In the genomic region with DNA sequence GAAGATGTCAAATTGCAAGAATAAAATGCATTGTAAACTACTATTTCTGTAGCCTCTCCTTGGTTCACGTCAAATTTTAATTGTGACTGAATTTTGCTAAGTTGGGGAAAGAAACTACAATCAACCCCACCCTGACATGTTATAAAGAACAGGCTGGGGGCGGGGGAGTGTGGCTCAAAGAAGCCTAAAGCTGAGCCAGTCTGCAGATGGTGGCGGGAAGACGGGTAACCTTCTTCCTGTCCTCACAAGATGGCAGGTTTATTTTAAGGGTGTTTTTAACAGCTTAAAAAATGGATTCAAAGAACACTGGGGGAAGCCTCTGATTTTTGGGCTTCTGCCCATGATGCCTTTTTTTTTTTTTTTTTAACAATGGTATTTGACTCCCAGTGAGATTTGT, we compare ENCODE assay signal across 18 cellular contexts.
DNase-seq lines count a peak whose midpoint lies in the region; ATAC-seq and TF ChIP-seq lines count a peak whose summit lies in the region.
"Had no signal": no experiment of that assay in that cellular context is flagged by ENCODE, and none has a peak within 500 bp of the region (broad histone marks: within the 10 kb centered on the region; RNA-seq: fewer than 3 reads in every experiment).

No MANE protein-coding gene starts in this region.

- no peaks in the 10 kb centered on the region for H3K9me3 Mint-ChIP-seq in activated CD4-positive, alpha-beta T cell treated with anti-CD3 and anti-CD28 coated beads for 36 hours (ENCODE audit: low read depth)
- H3K9me3 Mint-ChIP-seq in CD4-positive, alpha-beta memory T cell, result no peaks in the 10 kb centered on the region
- peaks cover 0 to 6% (median 0%) of the 10 kb centered on the region in 11 donors for H3K9me3 Mint-ChIP-seq in naive thymus-derived CD4-positive, alpha-beta T cell

- no peaks in the 10 kb centered on the region for H3K36me3 ChIP-seq in CD4-positive, alpha-beta memory T cell (ENCODE audit: insufficient read depth, low read length)
- no peaks in the 10 kb centered on the region for H3K36me3 ChIP-seq in SU-DHL-6 (ENCODE audit: low read length)
- H3K36me3 ChIP-seq in naive thymus-derived CD4-positive, alpha-beta T cell (ENCODE audit: control insufficient read depth in 2 of 3, insufficient read depth in 3 of 3, low read length in 3 of 3), result no peaks in the 10 kb centered on the region
- H3K36me3 ChIP-seq: esophagus muscularis mucosa, pancreas, tibial nerve had no signal

- DNase-seq in activated CD4-positive, alpha-beta T cell treated with anti-CD3 and anti-CD28 coated beads for 36 hours, result peak; percentile 36
- DNase-seq in activated CD4-positive, alpha-beta T cell treated with anti-CD3 and anti-CD28 coated beads for 1 hour, result no peak
- peak in 1 of 5 donors; percentile 13 for DNase-seq in CD4-positive, alpha-beta memory T cell
- DNase-seq in naive thymus-derived CD4-positive, alpha-beta T cell, result peak in 7 of 9 donors; percentile 29 to 61 (median 42)
- no peak for DNase-seq in NAMALWA (ENCODE audit: low spot score)
- DNase-seq: DMS53; Kasumi-1; NCI-H1436 treated with DMSO at 0.1 percent for 48 hours; pancreas; stimulated activated CD4-positive, alpha-beta T cell treated with anti-CD3 and anti-CD28 coated beads, Interleukin-2, amount 100 ng/mL, for 48 hours had no signal

- no peaks in the 10 kb centered on the region for H4K20me1 ChIP-seq in SU-DHL-6 (ENCODE audit: low read depth, low read length)

- peaks cover 17% of the 10 kb centered on the region for H3K4me1 Mint-ChIP-seq in activated CD4-positive, alpha-beta T cell treated with anti-CD3 and anti-CD28 coated beads for 36 hours
- H3K4me1 Mint-ChIP-seq in CD4-positive, alpha-beta memory T cell, result peaks cover 7 to 13% (median 9%) of the 10 kb centered on the region in 4 donors
- peaks cover 16 to 51% (median 34%) of the 10 kb centered on the region in 7 donors for H3K4me1 Mint-ChIP-seq in naive thymus-derived CD4-positive, alpha-beta T cell

- peaks cover 9% of the 10 kb centered on the region for H3K4me1 ChIP-seq in CD4-positive, alpha-beta memory T cell (ENCODE audit: insufficient read depth, low read length)
- H3K4me1 ChIP-seq in naive thymus-derived CD4-positive, alpha-beta T cell (ENCODE audit: control insufficient read depth in 2 of 2, insufficient read depth in 2 of 2, low read length in 2 of 2), result peaks cover 0 to 12% of the 10 kb centered on the region in 2 donors
- H3K4me1 ChIP-seq: esophagus muscularis mucosa, pancreas, tibial nerve had no signal

- peak overlapping the region; percentile 27 for H3K27ac Mint-ChIP-seq in activated CD4-positive, alpha-beta T cell treated with anti-CD3 and anti-CD28 coated beads for 36 hours
- peak overlapping the region in 4 of 7 donors; percentile 10 to 48 (median 40) for H3K27ac Mint-ChIP-seq in CD4-positive, alpha-beta memory T cell
- peak overlapping the region in 8 of 9 donors; percentile 25 to 92 (median 80) for H3K27ac Mint-ChIP-seq in naive thymus-derived CD4-positive, alpha-beta T cell

- CTCF ChIA-PET in activated CD4-positive, alpha-beta T cell treated with anti-CD3 and anti-CD28 coated beads for 36 hours (lab: Charles Lee), result interaction anchor here (0.5 to 1.1 kb wide), 8 partner anchors 12 to 820 kb away, joined by 3 to 5 read pairs (median 3); no protein-coding TSS in a partner anchor
- CTCF ChIA-PET in CD4-positive, alpha-beta memory T cell (lab: Charles Lee; ENCODE audit: partially characterized antibody), result interaction anchor here (0.8 to 1.5 kb wide), 3 partner anchors 52 to 97 kb away, joined by 3 to 7 read pairs (median 6); no protein-coding TSS in a partner anchor
- CTCF ChIA-PET in naive thymus-derived CD4-positive, alpha-beta T cell (lab: Charles Lee), result interaction anchor here (0.9 to 1.3 kb wide), 3 partner anchors 12 to 97 kb away, joined by 3 to 4 read pairs (median 3); no protein-coding TSS in a partner anchor

- no peak overlapping the region for H3K4me3 ChIP-seq in CD4-positive, alpha-beta memory T cell (ENCODE audit: low read length in 2 of 2)
- no peak overlapping the region for H3K4me3 ChIP-seq in SU-DHL-6 (ENCODE audit: insufficient read depth, low read length, poor library complexity, severe bottlenecking)
- no peak overlapping the region for H3K4me3 ChIP-seq in naive thymus-derived CD4-positive, alpha-beta T cell (ENCODE audit: low read length)
- H3K4me3 ChIP-seq: esophagus muscularis mucosa, pancreas, tibial nerve had no signal

- no peaks in the 10 kb centered on the region for H3K36me3 Mint-ChIP-seq in activated CD4-positive, alpha-beta T cell treated with anti-CD3 and anti-CD28 coated beads for 36 hours (ENCODE audit: low read depth)
- no peaks in the 10 kb centered on the region for H3K36me3 Mint-ChIP-seq in CD4-positive, alpha-beta memory T cell
- no peaks in the 10 kb centered on the region for H3K36me3 Mint-ChIP-seq in naive thymus-derived CD4-positive, alpha-beta T cell

- H3K9me3 ChIP-seq in CD4-positive, alpha-beta memory T cell (ENCODE audit: control insufficient read depth in 1 of 2, low read length in 2 of 2), result no peaks in the 10 kb centered on the region
- no peaks in the 10 kb centered on the region for H3K9me3 ChIP-seq in SU-DHL-6 (ENCODE audit: insufficient read depth, low read length)
- H3K9me3 ChIP-seq in naive thymus-derived CD4-positive, alpha-beta T cell (ENCODE audit: control insufficient read depth in 2 of 3, low read length in 3 of 3), result no peaks in the 10 kb centered on the region
- H3K9me3 ChIP-seq: esophagus muscularis mucosa, pancreas, tibial nerve had no signal

- peak overlapping the region; percentile 10 for H2AFZ ChIP-seq in SU-DHL-6 (ENCODE audit: low read depth, low read length, severe bottlenecking)

- POLR2A ChIA-PET in activated CD4-positive, alpha-beta T cell treated with anti-CD3 and anti-CD28 coated beads for 36 hours (lab: Charles Lee), result no interaction called here
- POLR2A ChIA-PET in CD4-positive, alpha-beta memory T cell (lab: Charles Lee; ENCODE audit: partially characterized antibody), result interaction anchor here (1.0 kb wide), 1 partner anchor 16 kb away, joined by 6 read pairs; no protein-coding TSS in a partner anchor
- POLR2A ChIA-PET in naive thymus-derived CD4-positive, alpha-beta T cell (lab: Charles Lee), result interaction anchor here (0.5 to 2.6 kb wide), 8 partner anchors 12 to 683 kb away, joined by 3 to 26 read pairs (median 4); no protein-coding TSS in a partner anchor

- intact Hi-C loops in activated CD4-positive, alpha-beta T cell treated with anti-CD3 and anti-CD28 coated beads for 36 hours (cut with DNase I, micrococcal nuclease), result no loop called here
- intact Hi-C loops in CD4-positive, alpha-beta memory T cell (cut with micrococcal nuclease), result no loop called here
- intact Hi-C loops in naive thymus-derived CD4-positive, alpha-beta T cell (cut with micrococcal nuclease), result loop anchor here in 1 of 2 donors (1.0 kb wide), 2 partner anchors 11 to 17 kb away; no protein-coding TSS in a partner anchor

- H3K27ac ChIP-seq in CD4-positive, alpha-beta memory T cell (ENCODE audit: low read depth, low read length), result no peak overlapping the region
- no peak overlapping the region for H3K27ac ChIP-seq in SU-DHL-6 (ENCODE audit: low read depth, low read length)
- H3K27ac ChIP-seq in naive thymus-derived CD4-positive, alpha-beta T cell (ENCODE audit: low read depth, low read length), result peak overlapping the region; percentile 29
- H3K27ac ChIP-seq: C4-2B, esophagus muscularis mucosa, pancreas, RWPE1, tibial nerve, VCaP had no signal

- no peak overlapping the region for H3K9ac ChIP-seq in SU-DHL-6 (ENCODE audit: low read length)

- no peaks in the 10 kb centered on the region for H3K79me2 ChIP-seq in SU-DHL-6 (ENCODE audit: insufficient read depth, low read length)

- no peaks in the 10 kb centered on the region for H3K27me3 ChIP-seq in CD4-positive, alpha-beta memory T cell (ENCODE audit: insufficient read depth, low read length)
- H3K27me3 ChIP-seq in SU-DHL-6 (ENCODE audit: low read length), result no peaks in the 10 kb centered on the region
- H3K27me3 ChIP-seq in naive thymus-derived CD4-positive, alpha-beta T cell (ENCODE audit: control insufficient read depth in 2 of 2, insufficient read depth in 2 of 2, low read length in 2 of 2), result no peaks in the 10 kb centered on the region
- H3K27me3 ChIP-seq: esophagus muscularis mucosa, pancreas, tibial nerve had no signal

- H3K27me3 Mint-ChIP-seq in activated CD4-positive, alpha-beta T cell treated with anti-CD3 and anti-CD28 coated beads for 36 hours, result no peaks in the 10 kb centered on the region
- H3K27me3 Mint-ChIP-seq in CD4-positive, alpha-beta memory T cell, result no peaks in the 10 kb centered on the region
- peaks cover 0 to 10% (median 0%) of the 10 kb centered on the region in 5 donors for H3K27me3 Mint-ChIP-seq in naive thymus-derived CD4-positive, alpha-beta T cell

- peak; percentile 42 for ATAC-seq in activated CD4-positive, alpha-beta T cell treated with anti-CD3 and anti-CD28 coated beads for 36 hours
- ATAC-seq in naive thymus-derived CD4-positive, alpha-beta T cell, result peak; percentile 68
- ATAC-seq in HG02938 (IDR thresholded peaks at IDR 0.05; ENCODE audit: unreplicated experiment) (no peak), GM21381 (IDR thresholded peaks at IDR 0.05; ENCODE audit: unreplicated experiment) (no peak)
- ATAC-seq: pancreas had no signal

- H3K9me2 ChIP-seq in SU-DHL-6 (replicated peaks; ENCODE audit: insufficient read depth, low read length), result no peaks in the 10 kb centered on the region

- no peak overlapping the region for H3K4me3 Mint-ChIP-seq in activated CD4-positive, alpha-beta T cell treated with anti-CD3 and anti-CD28 coated beads for 36 hours
- peak overlapping the region in 1 of 8 donors; percentile 43 for H3K4me3 Mint-ChIP-seq in CD4-positive, alpha-beta memory T cell
- peak overlapping the region; percentile 13 to 85 (median 58) for H3K4me3 Mint-ChIP-seq in naive thymus-derived CD4-positive, alpha-beta T cell

- no peak overlapping the region for H3K4me2 ChIP-seq in SU-DHL-6 (ENCODE audit: low read depth, low read length, poor library complexity, severe bottlenecking)

- H3F3A ChIP-seq in SU-DHL-6 (ENCODE audit: insufficient read depth), result no peaks in the 10 kb centered on the region

- no peak for TF ChIP-seq CTCF in SU-DHL-6 (IDR thresholded peaks at IDR 0.05; ENCODE audit: insufficient read depth, low read length, poor library complexity, severe bottlenecking)

Comparison
In these comparisons a context has a peak if more than half of its experiments do, and no peak if none do; other contexts are left out.
1. DNase-seq: peak in activated CD4-positive, alpha-beta T cell treated with anti-CD3 and anti-CD28 coated beads for 36 hours (single experiment) and naive thymus-derived CD4-positive, alpha-beta T cell (7 of 9); none in activated CD4-positive, alpha-beta T cell treated with anti-CD3 and anti-CD28 coated beads for 1 hour (single experiment) and NAMALWA (single experiment).
2. ATAC-seq: peak in activated CD4-positive, alpha-beta T cell treated with anti-CD3 and anti-CD28 coated beads for 36 hours (single experiment) and naive thymus-derived CD4-positive, alpha-beta T cell (single experiment); none in HG02938 (single experiment) and GM21381 (single experiment).
3. H3K27ac Mint-ChIP-seq: peak in every context shown above with its lines; median percentile 80 in naive thymus-derived CD4-positive, alpha-beta T cell; 40 in CD4-positive, alpha-beta memory T cell; 27 in activated CD4-positive, alpha-beta T cell treated with anti-CD3 and anti-CD28 coated beads for 36 hours.